In genomic region chr1:62595647-62596046, GRCh38 we compare ENCODE assay signal across 31 cellular contexts. TPM values are rescaled to one million over a fixed set of nuclear protein-coding genes. Genes with fewer than 3 reads are reported as not detected.
DNase-seq lines count a peak whose midpoint lies in the region; ATAC-seq, FAIRE-seq and TF ChIP-seq lines count a peak whose summit lies in the region.
"Had no signal": no experiment of that assay in that cellular context is flagged by ENCODE, and none has a peak within 500 bp of the region (broad histone marks: within the 10 kb centered on the region; RNA-seq: fewer than 3 reads in every experiment).

No MANE protein-coding gene starts in this region.

- no peak overlapping the region for H2BK15ac ChIP-seq in IMR-90 (ENCODE audit: low read depth, low read length)

- H3K79me2 ChIP-seq in K562 (ENCODE audit: control insufficient read depth, insufficient read depth, low read length) (no peaks in the 10 kb centered on the region), HepG2 (ENCODE audit: insufficient read depth, low read length) (peaks cover 3% of the 10 kb centered on the region)

- no peaks in the 10 kb centered on the region for H4K20me1 ChIP-seq in IMR-90 (ENCODE audit: insufficient read depth, low read length)
- no peaks in the 10 kb centered on the region for H4K20me1 ChIP-seq in K562 (replicated peaks; ENCODE audit: control insufficient read depth, insufficient read depth, low read length)
- no peaks in the 10 kb centered on the region for H4K20me1 ChIP-seq in HepG2 (ENCODE audit: insufficient read depth, low read length)
- H4K20me1 ChIP-seq: BLaER1 had no signal

- TF ChIP-seq RAD21 in IMR-90 (IDR thresholded peaks at IDR 0.05; ENCODE audit: low read length) (no peak), K562 (CRISPR knock-in tag; conservative IDR thresholded peaks at IDR 0.05 in 1 of 2, IDR thresholded peaks at IDR 0.05 in 1 of 2) (no peak), HepG2 (CRISPR knock-in tag; IDR thresholded peaks at IDR 0.05) (no peak)

- no peak overlapping the region for H2BK20ac ChIP-seq in IMR-90 (ENCODE audit: low read depth, low read length)

- 0 out of 2 replicates have a peak, but pooled peaks cover 2% of the 10 kb centered on the region for H3K9me1 ChIP-seq in IMR-90 (ENCODE audit: insufficient read depth, low read length)
- H3K9me1 ChIP-seq in K562 (ENCODE audit: control insufficient read depth, insufficient read depth, low read length): no peaks in the 10 kb centered on the region

- POLR2A ChIA-PET in IMR-90 (lab: Charles Lee; ENCODE audit: unreplicated experiment) (no interaction called here), K562 (lab: Yijun Ruan, JAX) (no interaction called here), HepG2 (lab: Yijun Ruan, JAX) (no interaction called here)

- H2AK9ac ChIP-seq in IMR-90 (replicated peaks; ENCODE audit: low read depth, low read length, poor library complexity): no peak overlapping the region

- peaks cover 3% of the 10 kb centered on the region; the same call in 1 of the 2 replicates for H3K4me1 ChIP-seq in IMR-90 (ENCODE audit: control insufficient read depth, insufficient read depth, low read length)
- H3K4me1 ChIP-seq in K562 (replicated peaks in 1 of 2; ENCODE audit: control insufficient read depth in 2 of 2, insufficient read depth in 2 of 2, low read length in 2 of 2): no peaks in the 10 kb centered on the region
- peaks cover 81% of the 10 kb centered on the region for H3K4me1 ChIP-seq in HepG2 (ENCODE audit: insufficient read depth, low read length)
- H3K4me1 ChIP-seq: BE2C, BLaER1 had no signal

- H2BK120ac ChIP-seq in IMR-90 (ENCODE audit: low read depth, low read length): peak overlapping the region; percentile 18; the same call in 1 of the 2 replicates

- H3K9ac ChIP-seq in IMR-90 (ENCODE audit: low read depth, low read length) (no peak overlapping the region), K562 (ENCODE audit: insufficient read depth in 1 of 2, low read depth in 2 of 2, low read length in 2 of 2) (no peak overlapping the region), HepG2 (ENCODE audit: insufficient read depth, low read depth, low read length) (no peak overlapping the region)
- H3K9ac ChIP-seq: BLaER1 had no signal

- DNase-seq in IMR-90 (no peak), K562 (ENCODE audit: extremely low read depth in 1 of 4, low spot score in 3 of 4) (no peak), HepG2 (ENCODE audit: low spot score) (peak; percentile 17), ACHN (no peak), WERI-Rb-1 (no peak)
- DNase-seq: BE2C; C1 segment of cervical spinal cord; CD4-positive, alpha-beta memory T cell; CD4-positive, CD25-positive, alpha-beta regulatory T cell; CD8-positive, alpha-beta memory T cell; COR-L47; DMS 273 treated with DMSO at 0.1 percent for 48 hours; DMS153; DMS53; DMS79; DND-41; EL; GDM1 had no signal

- ATAC-seq in IMR-90 (ENCODE audit: low read depth) (no peak), K562 (no peak), HepG2 (no peak), GM18858 (IDR thresholded peaks at IDR 0.05; ENCODE audit: unreplicated experiment) (no peak)
- ATAC-seq: A549, GM12878 had no signal

- H4K5ac ChIP-seq in IMR-90 (ENCODE audit: low read depth, low read length): no peak overlapping the region

- BruUV-seq in IMR-90 (replicated peaks; lab: Mats Ljungman, UMichigan) (no TSS peak), K562 (replicated peaks; lab: Mats Ljungman, UMichigan) (no TSS peak), HepG2 (replicated peaks; lab: Mats Ljungman, UMichigan) (no TSS peak)

- no peak overlapping the region for H4K8ac ChIP-seq in IMR-90 (ENCODE audit: low read depth in 2 of 2, low read length in 2 of 2)

- dilution Hi-C loops in IMR-90 (cut with HindIII; ENCODE audit: low sequenced_read_pairs, unreplicated experiment): no loop called here

- H3K4me3 ChIP-seq in IMR-90 (ENCODE audit: insufficient read depth, low read depth, low read length) (no peak overlapping the region), K562 (no peak overlapping the region), HepG2 (replicated peaks in 1 of 3; ENCODE audit: insufficient read depth in 1 of 3, low read depth in 2 of 3, low read length in 3 of 3) (no peak overlapping the region), WERI-Rb-1 (ENCODE audit: low read depth, low read length) (no peak overlapping the region)
- H3K4me3 ChIP-seq: A549, BLaER1, GM12878 had no signal

- H3K18ac ChIP-seq in IMR-90 (ENCODE audit: low read depth, low read length): no peak overlapping the region; the same call in 1 of the 2 replicates

- CTCF ChIA-PET in IMR-90 (lab: Yijun Ruan, JAX): no interaction called here
- CTCF ChIA-PET in K562 (lab: Yijun Ruan, JAX; ENCODE audit: low intra/inter-chr PET ratio): no interaction called here
- CTCF ChIA-PET in HepG2 (lab: Yijun Ruan, JAX; ENCODE audit: low intra/inter-chr PET ratio, low total read pairs): no interaction called here

- H4K91ac ChIP-seq in IMR-90 (ENCODE audit: insufficient read depth, low read depth, low read length): no peak overlapping the region

- peaks cover 20 to 23% of the 10 kb centered on the region in 2 experiments for H3K79me1 ChIP-seq in IMR-90 (ENCODE audit: low read depth in 1 of 2, low read length in 2 of 2)

- WGBS in IMR-90 (ENCODE audit: extremely low coverage in 2 of 2, insufficient read length in 1 of 2), 2 experiments: no CpG with 5 or more reads among the region's 3 CpGs
- WGBS in K562 (ENCODE audit: insufficient coverage, low coverage, missing lambda C conversion rate): 17% methylated on average over 2 of the region's 3 CpGs
- WGBS in HepG2 (ENCODE audit: low lambda C conversion rate): 92% methylated on average over 3 of the region's 3 CpGs

- TF ChIP-seq EP300 in K562 (IDR thresholded peaks at IDR 0.05; ENCODE audit: low read length) (no peak), HepG2 (IDR thresholded peaks at IDR 0.05; ENCODE audit: low read depth in 2 of 2, low read length in 2 of 2) (no peak), HepG2 (CRISPR knock-in tag; IDR thresholded peaks at IDR 0.05; ENCODE audit: borderline replicate concordance) (no peak)

- H2AK5ac ChIP-seq in IMR-90 (ENCODE audit: low read depth, low read length): no peak overlapping the region

- no peak for TF ChIP-seq CTCF in IMR-90 (conservative IDR thresholded peaks at IDR 0.05; ENCODE audit: low read depth, low read length)
- no peak for TF ChIP-seq CTCF in K562 (IDR thresholded peaks at IDR 0.05 in 2 of 3, conservative IDR thresholded peaks at IDR 0.05 in 1 of 3; ENCODE audit: insufficient read depth in 2 of 3, low read depth in 1 of 3, low read length in 3 of 3)
- TF ChIP-seq CTCF in HepG2 (CRISPR knock-in tag; IDR thresholded peaks at IDR 0.05): no peak
- no peak for TF ChIP-seq CTCF in WERI-Rb-1 (IDR thresholded peaks at IDR 0.05; ENCODE audit: low read depth, low read length)

- TF ChIP-seq POLR2A in IMR-90 (IDR thresholded peaks at IDR 0.05; ENCODE audit: low read depth, low read length) (no peak), K562 (conservative IDR thresholded peaks at IDR 0.05) (no peak), HepG2 (IDR thresholded peaks at IDR 0.05; ENCODE audit: insufficient read depth in 1 of 2, low read depth in 2 of 2, low read length in 2 of 2) (no peak)

- in situ Hi-C loops in IMR-90 (cut with MboI; ENCODE audit: low sequenced_read_pairs) (no loop called here), K562 (cut with MboI) (no loop called here), HepG2 (cut with HindIII; ENCODE audit: extremely low pct_ligation_motif_present, low pct_unique_long_range_greater_than_20kb) (no loop called here), ACHN (cut with HindIII; ENCODE audit: low pct_ligation_motif_present, low pct_unique_long_range_greater_than_20kb, low sequenced_read_pairs) (no loop called here)

- no peak overlapping the region for H3K23ac ChIP-seq in IMR-90 (ENCODE audit: low read depth, low read length)

- no peak for FAIRE-seq in K562 (lab: Jason Lieb, UNC)
- FAIRE-seq in HepG2 (lab: Jason Lieb, UNC): no peak
- FAIRE-seq: A549, GM12878, GM12892, GM18507, GM19239 had no signal

- no peak overlapping the region for H3K56ac ChIP-seq in IMR-90 (ENCODE audit: extremely low read depth, insufficient read depth, low read length)

- H3K27me3 ChIP-seq in IMR-90 (ENCODE audit: control insufficient read depth, insufficient read depth, low read length) (no peaks in the 10 kb centered on the region), K562 (ENCODE audit: control insufficient read depth in 2 of 2, insufficient read depth in 2 of 2, low read length in 2 of 2) (no peaks in the 10 kb centered on the region), HepG2 (ENCODE audit: control insufficient read depth in 1 of 2, insufficient read depth in 2 of 2, low read length in 2 of 2) (no peaks in the 10 kb centered on the region), WERI-Rb-1 (ENCODE audit: insufficient read depth, low read depth, severe bottlenecking) (no peaks in the 10 kb centered on the region)
- H3K27me3 ChIP-seq: BE2C, BLaER1 had no signal

- H3K14ac ChIP-seq in IMR-90 (replicated peaks; ENCODE audit: low read depth, low read length): no peak overlapping the region

- H3K9me3 ChIP-seq in IMR-90 (ENCODE audit: control insufficient read depth, insufficient read depth, low read length) (no peaks in the 10 kb centered on the region), K562 (replicated peaks; ENCODE audit: control insufficient read depth, insufficient read depth, low read depth, low read length) (no peaks in the 10 kb centered on the region), HepG2 (ENCODE audit: low read length) (no peaks in the 10 kb centered on the region), WERI-Rb-1 (ENCODE audit: severe bottlenecking) (no peaks in the 10 kb centered on the region)
- H3K9me3 ChIP-seq: A549, BE2C, BLaER1 had no signal

- H3K4me2 ChIP-seq in IMR-90 (ENCODE audit: low read depth, low read length): no peak overlapping the region
- H3K4me2 ChIP-seq in K562 (ENCODE audit: insufficient read depth, low read length): no peak overlapping the region
- H3K4me2 ChIP-seq in HepG2 (ENCODE audit: low read depth, low read length): no peak overlapping the region
- H3K4me2 ChIP-seq: A549, BLaER1 had no signal

- H3K27ac ChIP-seq in IMR-90 (ENCODE audit: insufficient read depth, low read length): no peak overlapping the region
- no peak overlapping the region for H3K27ac ChIP-seq in K562 (ENCODE audit: extremely low read depth, low read depth, low read length)
- H3K27ac ChIP-seq in HepG2 (ENCODE audit: extremely low read length, insufficient read depth, low read length): no peak overlapping the region
- H3K27ac ChIP-seq in WERI-Rb-1: no peak overlapping the region
- H3K27ac ChIP-seq: 22Rv1, A549, BLaER1 had no signal

- 0 out of 2 replicates have a peak, but pooled peaks cover 2% of the 10 kb centered on the region for H3K36me3 ChIP-seq in IMR-90 (ENCODE audit: control insufficient read depth, insufficient read depth, low read length)
- no peaks in the 10 kb centered on the region for H3K36me3 ChIP-seq in K562 (ENCODE audit: control insufficient read depth, insufficient read depth, low read length)
- H3K36me3 ChIP-seq in HepG2 (replicated peaks in 1 of 2; ENCODE audit: control insufficient read depth in 1 of 2, insufficient read depth in 2 of 2, low read length in 2 of 2): 0 out of 5 replicates have a peak, but pooled peaks cover 0 to 3% of the 10 kb centered on the region in 2 experiments
- 0 out of 2 replicates have a peak, but pooled peaks cover 3% of the 10 kb centered on the region for H3K36me3 ChIP-seq in WERI-Rb-1
- H3K36me3 ChIP-seq: BE2C, BLaER1 had no signal

- no peak overlapping the region for H2BK5ac ChIP-seq in IMR-90 (ENCODE audit: low read depth, low read length, poor library complexity, severe bottlenecking)

- H3K4ac ChIP-seq in IMR-90 (ENCODE audit: low read depth, low read length): no peak overlapping the region

- H2AFZ ChIP-seq in IMR-90 (replicated peaks; ENCODE audit: low read length, poor library complexity) (no peak overlapping the region), K562 (ENCODE audit: low read depth, low read length) (no peak overlapping the region), HepG2 (ENCODE audit: low read length) (no peak overlapping the region)

- intact Hi-C loops in IMR-90 (cut with micrococcal nuclease): no loop called here
- intact Hi-C loops in K562 (cut with micrococcal nuclease): no loop called here
- intact Hi-C loops in HepG2 (cut with micrococcal nuclease; ENCODE audit: unreplicated experiment): no loop called here

RNA-seq across cellular contexts. Expression of gene ANGPTL3, which starts 1.7 kb away (rescaled TPM):
- not detected in 2 replicates for total RNA-seq in IMR-90 (2012; rRNA removed)
- polyA plus RNA-seq in IMR-90 (2012; rRNA removed): not detected in 2 replicates
- polyA plus RNA-seq in IMR-90 (2012; cell fraction: cytosol; rRNA removed): not detected in 2 replicates
- polyA plus RNA-seq in IMR-90 (2012; cell fraction: nucleus; rRNA removed; ENCODE audit: low replicate concordance): not detected in 2 replicates
- total RNA-seq in K562 (2011; cell fraction: chromatin; rRNA removed; ENCODE audit: low replicate concordance): not detected in 2 replicates
- total RNA-seq in K562 (2011; cell fraction: nucleolus; rRNA removed): not detected in 2 replicates
- not detected in 2 replicates for total RNA-seq in K562 (2011; cell fraction: nucleoplasm; rRNA removed)
- not detected in 2 replicates for total RNA-seq in K562 (2014; rRNA removed)
- total RNA-seq in K562 (2014; rRNA removed; fragmentation: Illumina TruSeq; extraction: Trizol): not detected in 2 replicates
- total RNA-seq in K562 (2015; rRNA removed; fragmentation: Illumina TruSeq; extraction: Trizol): not detected in 2 replicates
- not detected in 2 replicates for total RNA-seq in K562 (2021)
- polyA plus RNA-seq in K562 (2011; rRNA removed): not detected in 2 replicates
- not detected in 2 replicates for polyA plus RNA-seq in K562 (2011; cell fraction: cytosol; rRNA removed)
- polyA plus RNA-seq in K562 (2011; cell fraction: nucleus; rRNA removed): not detected in 2 replicates
- polyA plus RNA-seq in K562 (2012): not detected in 2 replicates
- polyA plus RNA-seq in K562 (2014; fragmentation: Illumina TruSeq; extraction: Trizol): not detected in 2 replicates
- polyA plus RNA-seq in K562 (2014; fragmentation: Nextera tagmentation; extraction: Ambion mirVana): not detected
- polyA plus RNA-seq in K562 (2014; rRNA removed): not detected in 2 replicates
- not detected in 2 replicates for polyA minus RNA-seq in K562 (2011; rRNA and poly(A)+ RNA removed)
- not detected in 2 replicates for polyA minus RNA-seq in K562 (2011; cell fraction: cytosol; rRNA and poly(A)+ RNA removed)
- not detected in 2 replicates for polyA minus RNA-seq in K562 (2011; cell fraction: nucleus; rRNA and poly(A)+ RNA removed)
- total RNA-seq in HepG2 (2016; rRNA removed; fragmentation: Illumina TruSeq; extraction: Trizol): 0.22 and 0.51 TPM in 2 replicates
- total RNA-seq in HepG2 (2016; cell fraction: cytosol; rRNA removed; fragmentation: Illumina TruSeq; extraction: Trizol; ENCODE audit: low read depth): 0.26 TPM in 1 of 2 replicates, not detected in the other
- 0.22 and 0.32 TPM in 2 replicates for total RNA-seq in HepG2 (2016; cell fraction: insoluble cytoplasmic fraction; rRNA removed; fragmentation: Illumina TruSeq; extraction: Trizol)
- 0.22 and 0.48 TPM in 2 replicates for total RNA-seq in HepG2 (2016; cell fraction: membrane; rRNA removed; fragmentation: Illumina TruSeq; extraction: Trizol)
- 0.68 and 0.75 TPM in 2 replicates for total RNA-seq in HepG2 (2016; cell fraction: nucleus; rRNA removed; fragmentation: Illumina TruSeq; extraction: Trizol)
- polyA plus RNA-seq in HepG2 (2011; rRNA removed): 0.40 and 1.3 TPM in 2 replicates
- 0.15 and 0.68 TPM in 2 replicates for polyA plus RNA-seq in HepG2 (2011; cell fraction: cytosol; rRNA removed)
- 0.12 TPM in 1 of 2 replicates, not detected in the other for polyA plus RNA-seq in HepG2 (2011; cell fraction: nucleus; rRNA removed)
- polyA plus RNA-seq in HepG2 (2012): 0.60 and 2.5 TPM in 2 replicates
- 0.07 and 0.20 TPM in 2 replicates for polyA plus RNA-seq in HepG2 (2016; cell fraction: cytosol; fragmentation: Illumina TruSeq; extraction: Trizol; ENCODE audit: low read depth)
- 0.21 and 0.33 TPM in 2 replicates for polyA plus RNA-seq in HepG2 (2016; cell fraction: insoluble cytoplasmic fraction; fragmentation: Illumina TruSeq; extraction: Trizol; ENCODE audit: low read depth)
- not detected in 2 replicates for polyA plus RNA-seq in HepG2 (2016; cell fraction: membrane; fragmentation: Illumina TruSeq; extraction: Trizol; ENCODE audit: low read depth)
- polyA plus RNA-seq in HepG2 (2016; cell fraction: nucleus; fragmentation: Illumina TruSeq; extraction: Trizol; ENCODE audit: insufficient read depth, low read depth): 0.37 and 0.71 TPM in 2 replicates
- polyA minus RNA-seq in HepG2 (2011; rRNA and poly(A)+ RNA removed; ENCODE audit: low replicate concordance): not detected in 2 replicates
- not detected in 2 replicates for polyA minus RNA-seq in HepG2 (2011; cell fraction: cytosol; rRNA and poly(A)+ RNA removed)
- 0.90 and 1.6 TPM in 2 replicates for polyA minus RNA-seq in HepG2 (2011; cell fraction: nucleus; rRNA and poly(A)+ RNA removed)
- total RNA-seq: A172; CD4-positive, alpha-beta memory T cell; CD4-positive, CD25-positive, alpha-beta regulatory T cell; CD8-positive, alpha-beta memory T cell; Daoy; G401 had no signal
- polyA plus RNA-seq: A549; AG04450; CD14-positive monocyte; CD4-positive, alpha-beta memory T cell; CD4-positive, CD25-positive, alpha-beta regulatory T cell; CD8-positive, alpha-beta memory T cell had no signal
